In the genomic region with DNA sequence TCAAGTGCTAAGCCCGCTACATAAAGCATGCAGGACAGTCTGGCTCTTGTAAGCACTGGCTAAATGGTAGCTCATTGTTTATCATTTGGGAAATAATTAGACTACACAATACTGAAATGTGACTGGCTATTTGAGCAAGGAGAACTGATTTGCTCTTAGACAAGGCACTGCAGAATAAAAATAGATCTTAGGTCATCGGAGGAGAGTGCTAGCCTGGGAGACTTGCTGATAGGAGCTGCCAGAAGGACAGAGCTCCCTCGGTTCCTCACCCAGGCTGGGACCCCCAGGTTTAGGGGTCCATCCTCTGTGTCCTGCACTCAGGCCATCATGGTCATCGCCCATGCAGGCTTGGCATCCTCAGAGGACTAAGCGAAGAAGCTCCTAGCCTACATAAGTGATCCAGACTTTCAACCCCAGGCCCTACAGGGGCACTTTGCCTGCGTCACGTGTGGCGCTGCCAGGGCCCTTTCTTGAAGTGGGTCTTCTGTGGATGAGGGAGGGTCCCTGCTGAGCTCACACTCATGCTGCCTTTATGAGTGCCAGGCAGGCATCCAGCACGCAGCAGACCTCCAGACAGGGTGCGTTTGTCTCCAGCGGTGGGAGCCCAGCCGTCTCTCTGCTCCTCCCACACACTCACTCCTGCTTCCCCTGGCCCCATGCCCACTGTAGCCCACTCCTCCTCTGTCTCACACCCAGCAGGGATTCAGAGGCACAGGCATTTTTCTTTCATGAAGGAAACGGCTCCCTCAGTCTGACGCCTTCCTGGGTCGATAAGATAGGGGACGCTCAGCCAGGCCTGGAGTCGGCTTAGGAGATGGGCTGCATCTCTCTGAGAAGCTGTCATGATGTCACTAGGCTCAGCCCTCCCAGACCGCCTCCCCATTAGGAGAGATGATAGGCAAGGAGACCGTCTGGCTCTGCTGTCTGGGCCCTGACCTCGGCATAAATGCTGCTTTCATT, we compare ENCODE assay signal across 21 cellular contexts.
DNase-seq lines count a peak whose midpoint lies in the region; ATAC-seq, FAIRE-seq and TF ChIP-seq lines count a peak whose summit lies in the region.
"Had no signal": no experiment of that assay in that cellular context is flagged by ENCODE, and none has a peak within 500 bp of the region (broad histone marks: within the 10 kb centered on the region; RNA-seq: fewer than 3 reads in every experiment).

No MANE protein-coding gene starts in this region.

- H3K79me1 ChIP-seq in H1 (ENCODE audit: low read depth, low read length) = no peaks in the 10 kb centered on the region

- TF ChIP-seq CTCF in D721Med (IDR thresholded peaks at IDR 0.05; ENCODE audit: insufficient read depth, missing control alignments) (no peak), H1 (IDR thresholded peaks at IDR 0.05; ENCODE audit: control extremely low read depth in 1 of 3, insufficient read depth in 1 of 3, low read depth in 1 of 3, low read length in 3 of 3) (no peak), foreskin fibroblast (IDR thresholded peaks at IDR 0.05; ENCODE audit: low read depth, low read length) (no peak)

- H3K79me2 ChIP-seq in H1 (ENCODE audit: control insufficient read depth in 1 of 2, insufficient read depth in 2 of 2, low read length in 2 of 2) = no peaks in the 10 kb centered on the region

- no peak overlapping the region for H2AK5ac ChIP-seq in H1 (ENCODE audit: low read depth, low read length)

- H2BK5ac ChIP-seq in H1 (ENCODE audit: low read depth, low read length) = no peak overlapping the region

- peak; percentile 48 for DNase-seq in D721Med (ENCODE audit: insufficient read length, low spot score)
- peak; percentile 80 for DNase-seq in NCI-H345 treated with DMSO at 0.1 percent for 48 hours (lab: John Stamatoyannopoulos, UW; ENCODE audit: unreplicated experiment)
- DNase-seq in H1 (ENCODE audit: low read depth in 1 of 2, low spot score in 2 of 2) = no peak
- DNase-seq in myocyte (ENCODE audit: low read depth) = peak; percentile 60
- no peak for DNase-seq in DMS53 treated with DMSO at 0.1 percent for 48 hours (lab: John Stamatoyannopoulos, UW; ENCODE audit: unreplicated experiment)
- DNase-seq in NCI-H1694 (lab: John Stamatoyannopoulos, UW) = no peak
- DNase-seq in foreskin fibroblast = no peak
- DNase-seq: ACHN; activated CD4-positive, alpha-beta T cell treated with anti-CD3 and anti-CD28 coated beads, Interleukin-2, amount 50 U/mL, for 4 hours; CD8-positive, alpha-beta T cell; mucosa of descending colon; NCI-H2171; pancreas; stimulated activated naive CD4-positive, alpha-beta T cell; upper lobe of right lung had no signal

- CTCF ChIA-PET in H1 (lab: Charles Lee; ENCODE audit: partially characterized antibody) = interaction anchor here (1.1 to 1.6 kb wide), 3 partner anchors 13 to 323 kb away, joined by 3 to 6 read pairs (median 4); no protein-coding TSS in a partner anchor

- FAIRE-seq in D721Med (lab: Jason Lieb, UNC) (no peak), H1 (lab: Jason Lieb, UNC) (no peak)
- FAIRE-seq: GM12878, islet of Langerhans, pancreas, TTC549 had no signal

- 0 out of 2 replicates have a peak overlapping the region, but pooled peaks have one; percentile 17 for H2BK12ac ChIP-seq in H1 (ENCODE audit: low read depth, low read length)

- H4K91ac ChIP-seq in H1 (replicated peaks; ENCODE audit: insufficient read length, low read length) = no peak overlapping the region

- H4K5ac ChIP-seq in H1 (ENCODE audit: insufficient read length, low read depth, low read length) = no peak overlapping the region

- H3K23ac ChIP-seq in H1 (ENCODE audit: insufficient read length) = no peak overlapping the region

- POLR2A ChIA-PET in H1 (lab: Charles Lee; ENCODE audit: partially characterized antibody) = interaction anchor here (1.1 kb wide), 1 partner anchor 17 kb away, joined by 3 read pairs; no protein-coding TSS in a partner anchor

- H2BK120ac ChIP-seq in H1 (replicated peaks; ENCODE audit: low read depth, low read length) = no peak overlapping the region

- no peaks in the 10 kb centered on the region for H3K36me3 ChIP-seq in H1 (ENCODE audit: control insufficient read depth in 2 of 4, insufficient read depth in 4 of 4, low read length in 3 of 4)
- H3K36me3 ChIP-seq: adrenal gland, pancreas, upper lobe of right lung had no signal

- TF ChIP-seq EP300 in H1 (IDR thresholded peaks at IDR 0.05; ENCODE audit: borderline replicate concordance in 1 of 2, low read depth in 2 of 2, low read length in 2 of 2) = no peak

- 0 out of 2 replicates have a peak overlapping the region, but pooled peaks have one; percentile 46 for H2BK15ac ChIP-seq in H1 (ENCODE audit: low read length)

- no peak overlapping the region for H4K8ac ChIP-seq in H1 (ENCODE audit: extremely low read depth, insufficient read depth, low read length)

- H3K23me2 ChIP-seq in H1 (ENCODE audit: low read depth, low read length) = no peaks in the 10 kb centered on the region

- H2AFZ ChIP-seq in H1 (ENCODE audit: low read length) = no peak overlapping the region

- H2BK20ac ChIP-seq in H1 (ENCODE audit: low read length) = no peak overlapping the region

- no peak overlapping the region for H3K4ac ChIP-seq in H1 (replicated peaks; ENCODE audit: insufficient read length, low read depth, low read length)

- no peak for TF ChIP-seq RAD21 in H1 (IDR thresholded peaks at IDR 0.05 in 1 of 2, conservative IDR thresholded peaks at IDR 0.05 in 1 of 2; ENCODE audit: low read depth in 2 of 2, low read length in 2 of 2)

- no peaks in the 10 kb centered on the region for H3K27me3 ChIP-seq in H1 (replicated peaks in 1 of 4; ENCODE audit: control insufficient read depth in 3 of 4, extremely low read depth in 1 of 4, insufficient read depth in 3 of 4, low read length in 3 of 4)
- H3K27me3 ChIP-seq: adrenal gland, pancreas, upper lobe of right lung had no signal

- peaks cover 0 to 7% (median 2%) of the 10 kb centered on the region in 4 experiments; a peak in 2 of 7 replicates for H3K4me1 ChIP-seq in H1 (replicated peaks in 1 of 4; ENCODE audit: control insufficient read depth in 3 of 4, insufficient read depth in 4 of 4, low read length in 3 of 4)
- H3K4me1 ChIP-seq: adrenal gland, pancreas, upper lobe of right lung had no signal

- H3K14ac ChIP-seq in H1 (ENCODE audit: insufficient read length) = no peak overlapping the region

- no peak overlapping the region for H3K56ac ChIP-seq in H1 (replicated peaks; ENCODE audit: insufficient read length, low read depth, low read length)

- no peak overlapping the region for H3K4me2 ChIP-seq in H1 (ENCODE audit: insufficient read depth in 1 of 2, low read depth in 2 of 2, low read length in 2 of 2)

- H3K27ac ChIP-seq in H1 (ENCODE audit: low read depth, low read length) = no peak overlapping the region
- H3K27ac ChIP-seq: epithelial cell of prostate, pancreas, upper lobe of right lung had no signal

- TF ChIP-seq POLR2A in H1 (IDR thresholded peaks at IDR 0.05; ENCODE audit: control extremely low read depth in 1 of 2, low read depth in 2 of 2, low read length in 2 of 2) = no peak

- no peaks in the 10 kb centered on the region for H3K9me3 ChIP-seq in H1 (ENCODE audit: insufficient read depth in 2 of 2, low read depth in 1 of 2, low read length in 1 of 2)
- H3K9me3 ChIP-seq: adrenal gland, mucosa of descending colon, pancreas, upper lobe of right lung had no signal

- no peak overlapping the region for H3K4me3 ChIP-seq in H1 (ENCODE audit: extremely low read depth in 1 of 4, insufficient read depth in 2 of 4, low read depth in 3 of 4, low read length in 4 of 4)
- no peak overlapping the region for H3K4me3 ChIP-seq in foreskin fibroblast (ENCODE audit: low read depth in 1 of 2, low read length in 2 of 2)
- H3K4me3 ChIP-seq: adrenal gland, GM12878, mucosa of descending colon, pancreas, upper lobe of right lung had no signal

- WGBS in H1 (ENCODE audit: extremely low coverage in 1 of 2, insufficient coverage in 1 of 2, insufficient read length in 1 of 2, insufficient replicate concordance in 2 of 2, low coverage in 1 of 2, low lambda C conversion rate in 2 of 2, missing lambda C conversion rate in 1 of 2), 2 experiments = 88% methylated on average over 20 of the region's 20 CpGs; no CpG with 5 or more reads in 1 of the 2 experiments

- ATAC-seq in GM21526 (IDR thresholded peaks at IDR 0.05; ENCODE audit: low FRiP score, unreplicated experiment) = no peak
- ATAC-seq: CD8-positive, alpha-beta T cell; GM12878; mucosa of descending colon; pancreas; upper lobe of right lung had no signal

- H4K20me1 ChIP-seq in H1 (replicated peaks in 1 of 2; ENCODE audit: control insufficient read depth in 1 of 2, insufficient read depth in 2 of 2, low read length in 2 of 2) = no peaks in the 10 kb centered on the region

- H3K9ac ChIP-seq in H1 (replicated peaks in 1 of 4; ENCODE audit: extremely low read depth in 1 of 4, low read depth in 3 of 4, low read length in 3 of 4) = no peak overlapping the region

- H3K18ac ChIP-seq in H1 (ENCODE audit: extremely low read depth, low read length) = no peak overlapping the region

TF ChIP-seq in H1, 55 proteins besides CTCF, POLR2A, EP300 and RAD21:
- no peak for TF ChIP-seq RFX5 (IDR thresholded peaks at IDR 0.05; ENCODE audit: borderline replicate concordance, low read depth, low read length)
- no peak for TF ChIP-seq GTF2F1 (IDR thresholded peaks at IDR 0.05; ENCODE audit: borderline replicate concordance, low read depth, low read length)
- no peak for TF ChIP-seq TAF7 (optimal IDR thresholded peaks at IDR 0.05; ENCODE audit: borderline replicate concordance, low read depth, low read length)
TF ChIP-seq in H1: peak in this region for 0.

Comparison
In these comparisons a context has a peak if more than half of its experiments do, and no peak if none do; other contexts are left out.
1. DNase-seq: peak in D721Med (single experiment), NCI-H345 treated with DMSO at 0.1 percent for 48 hours (single experiment) and myocyte (single experiment); none in H1 (0 of 2), DMS53 treated with DMSO at 0.1 percent for 48 hours (single experiment), NCI-H1694 (single experiment) and foreskin fibroblast (0 of 2).